ENCODE assay signal across 25 cellular contexts in the genomic region with DNA sequence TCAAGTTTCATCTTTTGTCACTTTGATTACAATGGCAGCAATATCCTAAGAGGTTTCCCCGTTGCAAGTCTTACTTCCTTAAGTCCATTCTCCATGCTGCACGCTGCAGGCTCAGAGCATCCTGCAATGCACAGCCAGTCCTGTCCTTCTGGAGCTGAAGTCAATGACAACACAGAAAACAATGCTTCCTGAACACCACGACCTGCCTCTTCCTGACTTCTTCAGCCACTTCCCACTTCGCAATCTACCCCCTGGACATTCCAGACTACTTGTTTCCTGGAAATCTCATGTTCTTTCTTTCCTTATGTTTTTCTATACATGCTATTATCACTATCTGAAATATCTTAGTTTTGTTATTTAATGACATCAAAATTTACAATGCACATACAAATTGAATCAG.
"Had no signal": no experiment of that assay in that cellular context is flagged by ENCODE, and none has a peak within 500 bp of the region (broad histone marks: within the 10 kb centered on the region; RNA-seq: fewer than 3 reads in every experiment).

No MANE protein-coding gene starts in this region.

- FAIRE-seq: astrocyte had no signal

- DNase-seq: activated CD4-positive, alpha-beta T cell treated with anti-CD3 and anti-CD28 coated beads, Interleukin-2, amount 10 ng/mL, durations not matched to agents 7 days and 5 days; activated CD4-positive, CD25-positive, alpha-beta regulatory T cell treated with anti-CD3 and anti-CD28 coated beads, Interleukin-2, amount 50 U/mL, for 72 hours; activated CD8-positive, alpha-beta T cell treated with anti-CD3 and anti-CD28 coated beads, Interleukin-2, amount 10 ng/mL, durations not matched to agents 7 days and 5 days; activated naive CD4-positive, alpha-beta T cell; activated T-cell treated with anti-CD3 and anti-CD28 coated beads, Interleukin-2, amount 50 U/mL, for 24 hours; adrenal gland; colonic mucosa; foreskin melanocyte; immature natural killer cell; kidney glomerular epithelial cell; left ventricle myocardium inferior; stimulated activated CD4-positive, alpha-beta T cell treated with anti-CD3 and anti-CD28 coated beads, Interleukin-12 subunit alpha, Interleukin-12 subunit beta, amount 100 ng/mL, for 4 hours; stimulated activated CD4-positive, alpha-beta T cell treated with anti-CD3 and anti-CD28 coated beads, Interleukin-4, amount 100 ng/mL, for 4 hours; stimulated activated naive CD8-positive, alpha-beta T cell treated with anti-CD3 and anti-CD28 coated beads, Interleukin-15, Interleukin-2, amounts not matched to agents 100 U/mL and 50 U/mL, for 24 hours; upper lobe of left lung had no signal

- H3K4me1 Mint-ChIP-seq: activated CD4-positive, alpha-beta T cell treated with anti-CD3 and anti-CD28 coated beads, Interleukin-2, amount 10 ng/mL, durations not matched to agents 7 days and 5 days; central memory CD8-positive, alpha-beta T cell; immature natural killer cell had no signal

- H3K9me3 ChIP-seq: adrenal gland, colonic mucosa, left ventricle myocardium inferior, prostate gland, right atrium auricular region, upper lobe of left lung had no signal

- H3K27me3 ChIP-seq: adrenal gland, colonic mucosa, right atrium auricular region, upper lobe of left lung had no signal

- H3K4me3 ChIP-seq: adrenal gland, colonic mucosa, left ventricle myocardium inferior, prostate gland, right atrium auricular region, upper lobe of left lung had no signal

- H3K27me3 Mint-ChIP-seq: activated CD4-positive, alpha-beta T cell treated with anti-CD3 and anti-CD28 coated beads, Interleukin-2, amount 10 ng/mL, durations not matched to agents 7 days and 5 days; activated naive CD8-positive, alpha-beta T cell; activated T-cell treated with anti-CD3 and anti-CD28 coated beads, Interleukin-2, amount 50 U/mL, for 24 hours; central memory CD8-positive, alpha-beta T cell; natural killer cell treated with Interleukin-12 subunit alpha and Interleukin-12 subunit beta and Interleukin-15 and Interleukin-18, amount 100 ng/mL, for 72 hours had no signal

- H3K9me3 Mint-ChIP-seq: activated CD4-positive, alpha-beta T cell treated with anti-CD3 and anti-CD28 coated beads, Interleukin-2, amount 10 ng/mL, durations not matched to agents 7 days and 5 days; activated T-cell treated with anti-CD3 and anti-CD28 coated beads, Interleukin-2, amount 50 U/mL, for 24 hours; activated T-helper 2 cell treated with anti-CD3 and anti-CD28 coated beads, Interferon-gamma antibody, Interleukin-2, Interleukin-4, amounts not matched to agents 10 μg/mL and 5 μg/mL and 100 μg/mL, durations not matched to agents 14 hours and 24 hours and 36 hours; central memory CD8-positive, alpha-beta T cell; natural killer cell treated with Interleukin-12 subunit alpha and Interleukin-12 subunit beta and Interleukin-15 and Interleukin-18, amount 100 ng/mL, for 72 hours; T-helper 1 cell treated with Interleukin-12 subunit alpha and Interleukin-12 subunit beta and Interleukin-4 antibody, amounts not matched to agents 30 μg/mL and 1 μg/mL, for 36 hours had no signal

- H3K4me1 ChIP-seq: adrenal gland, colonic mucosa, left ventricle myocardium inferior, prostate gland, right atrium auricular region, upper lobe of left lung had no signal

- H3K27ac Mint-ChIP-seq: activated CD4-positive, alpha-beta T cell treated with anti-CD3 and anti-CD28 coated beads, Interleukin-2, amount 10 ng/mL, durations not matched to agents 7 days and 5 days; activated CD8-positive, alpha-beta T cell treated with anti-CD3 and anti-CD28 coated beads, Interleukin-2, amount 10 ng/mL, durations not matched to agents 7 days and 5 days; activated naive CD8-positive, alpha-beta T cell; activated T-cell treated with anti-CD3 and anti-CD28 coated beads, Interleukin-2, amount 50 U/mL, for 24 hours; activated T-helper 2 cell treated with anti-CD3 and anti-CD28 coated beads, Interferon-gamma antibody, Interleukin-2, Interleukin-4, amounts not matched to agents 10 μg/mL and 5 μg/mL and 100 μg/mL, durations not matched to agents 14 hours and 24 hours and 36 hours; immature natural killer cell; natural killer cell treated with Interleukin-12 subunit alpha and Interleukin-12 subunit beta and Interleukin-15 and Interleukin-18, amount 100 ng/mL, for 72 hours; T-helper 1 cell treated with Interleukin-12 subunit alpha and Interleukin-12 subunit beta and Interleukin-4 antibody, amounts not matched to agents 30 μg/mL and 1 μg/mL, for 36 hours had no signal

- ATAC-seq: activated CD8-positive, alpha-beta T cell treated with anti-CD3 and anti-CD28 coated beads, Interleukin-2, amount 10 ng/mL, durations not matched to agents 7 days and 5 days; natural killer cell treated with Interleukin-12 subunit alpha and Interleukin-12 subunit beta and Interleukin-15 and Interleukin-18, amount 100 ng/mL, for 72 hours; stimulated activated naive CD8-positive, alpha-beta T cell treated with anti-CD3 and anti-CD28 coated beads, Interleukin-15, Interleukin-2, amounts not matched to agents 100 U/mL and 50 U/mL, for 24 hours had no signal

- H3K4me3 Mint-ChIP-seq: activated CD4-positive, alpha-beta T cell treated with anti-CD3 and anti-CD28 coated beads, Interleukin-2, amount 10 ng/mL, durations not matched to agents 7 days and 5 days; activated CD8-positive, alpha-beta T cell treated with anti-CD3 and anti-CD28 coated beads, Interleukin-2, amount 10 ng/mL, durations not matched to agents 7 days and 5 days; activated naive CD8-positive, alpha-beta T cell; activated T-cell treated with anti-CD3 and anti-CD28 coated beads, Interleukin-2, amount 50 U/mL, for 24 hours; central memory CD8-positive, alpha-beta T cell; immature natural killer cell; natural killer cell treated with Interleukin-12 subunit alpha and Interleukin-12 subunit beta and Interleukin-15 and Interleukin-18, amount 100 ng/mL, for 72 hours; T-helper 1 cell treated with Interleukin-12 subunit alpha and Interleukin-12 subunit beta and Interleukin-4 antibody, amounts not matched to agents 30 μg/mL and 1 μg/mL, for 36 hours had no signal

- H3K27ac ChIP-seq: adrenal gland, colonic mucosa, epithelial cell of prostate, left ventricle myocardium inferior, prostate gland, right atrium auricular region, upper lobe of left lung, VCaP had no signal

- H3K36me3 ChIP-seq: colonic mucosa, prostate gland had no signal
